Comparison of ENCODE assay signal across 8 cellular contexts in the genomic region with DNA sequence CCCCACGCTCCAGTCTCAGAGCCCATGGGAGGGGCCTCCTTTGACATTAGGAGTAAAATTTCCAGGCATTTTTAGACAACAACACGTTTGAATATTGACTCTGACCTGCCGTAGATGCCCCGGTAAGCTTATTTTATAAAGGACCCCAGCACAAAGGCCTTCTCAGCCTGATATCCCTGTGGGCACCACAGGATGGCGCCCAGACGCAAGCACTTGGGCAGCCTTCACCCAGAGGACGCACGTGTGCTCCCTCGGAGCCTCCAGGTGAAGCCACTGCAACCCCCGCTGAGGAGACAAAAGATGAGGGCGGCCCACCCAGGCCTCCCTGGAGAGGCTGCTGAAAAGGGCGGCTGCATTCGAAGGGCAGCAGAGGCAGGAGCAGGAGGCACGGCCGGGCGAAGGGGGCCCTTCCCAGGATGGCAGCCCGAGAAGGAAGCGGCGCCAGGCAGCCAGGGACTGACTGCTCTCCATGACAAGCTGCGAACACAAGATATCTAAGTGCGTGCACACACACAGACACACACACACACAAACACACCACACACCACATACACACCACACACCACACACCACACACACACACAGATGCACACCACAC. TPM values are rescaled to one million over a fixed set of nuclear protein-coding genes. Genes with fewer than 3 reads are reported as not detected.
A peak's percentile ranks its signal among the peaks of the same experiment; 100 is the strongest.
DNase-seq lines count a peak whose midpoint lies in the region; ATAC-seq lines count a peak whose summit lies in the region.

No MANE protein-coding gene starts in this region.

- in situ Hi-C loops in G401 (cut with HindIII; ENCODE audit: low sequenced_read_pairs), result no loop called here

- peak; percentile 8 for DNase-seq in G401 (ENCODE audit: low spot score)
- DNase-seq in NAMALWA (ENCODE audit: low spot score), result peak; percentile 77
- peak; percentile 22 to 29 for DNase-seq in activated CD4-positive, alpha-beta T cell treated with anti-CD3 and anti-CD28 coated beads for 24 hours (ENCODE audit: low read depth in 2 of 2)
- peak; percentile 16 for DNase-seq in effector CD4-positive, alpha-beta T cell
- DNase-seq in pons (ENCODE audit: low spot score), result peak; percentile 16

- ATAC-seq in HG03457 (IDR thresholded peaks at IDR 0.05; ENCODE audit: unreplicated experiment) (no peak), GM21717 (IDR thresholded peaks at IDR 0.05; ENCODE audit: unreplicated experiment) (no peak), HG02759 (IDR thresholded peaks at IDR 0.05; ENCODE audit: unreplicated experiment) (no peak)

RNA-seq across cellular contexts. Expression of a gene that starts 15.2 kb away (rescaled TPM):
- total RNA-seq in G401 (2014; rRNA removed; shearing (Covaris generic)), result 0.49 TPM in 1 of 2 replicates, not detected in the other

RNA-seq across cellular contexts. Expression of a gene that starts 25.8 kb away (rescaled TPM):
- not detected in 2 replicates for total RNA-seq in G401 (2014; rRNA removed; shearing (Covaris generic))

RNA-seq across cellular contexts. Expression of a gene that starts 47.6 kb away (rescaled TPM):
- 0.06 TPM in 1 of 2 replicates, not detected in the other for total RNA-seq in G401 (2014; rRNA removed; shearing (Covaris generic))

Comparison
In these comparisons a context has a peak if more than half of its experiments do, and no peak if none do; other contexts are left out.
1. DNase-seq: peak in every context shown above with its lines; median percentile 77 in NAMALWA; 26 in activated CD4-positive, alpha-beta T cell treated with anti-CD3 and anti-CD28 coated beads for 24 hours; 16 in effector CD4-positive, alpha-beta T cell; 16 in pons; 8 in G401.